ENCODE assay signal across 8 cellular contexts in the genomic region with DNA sequence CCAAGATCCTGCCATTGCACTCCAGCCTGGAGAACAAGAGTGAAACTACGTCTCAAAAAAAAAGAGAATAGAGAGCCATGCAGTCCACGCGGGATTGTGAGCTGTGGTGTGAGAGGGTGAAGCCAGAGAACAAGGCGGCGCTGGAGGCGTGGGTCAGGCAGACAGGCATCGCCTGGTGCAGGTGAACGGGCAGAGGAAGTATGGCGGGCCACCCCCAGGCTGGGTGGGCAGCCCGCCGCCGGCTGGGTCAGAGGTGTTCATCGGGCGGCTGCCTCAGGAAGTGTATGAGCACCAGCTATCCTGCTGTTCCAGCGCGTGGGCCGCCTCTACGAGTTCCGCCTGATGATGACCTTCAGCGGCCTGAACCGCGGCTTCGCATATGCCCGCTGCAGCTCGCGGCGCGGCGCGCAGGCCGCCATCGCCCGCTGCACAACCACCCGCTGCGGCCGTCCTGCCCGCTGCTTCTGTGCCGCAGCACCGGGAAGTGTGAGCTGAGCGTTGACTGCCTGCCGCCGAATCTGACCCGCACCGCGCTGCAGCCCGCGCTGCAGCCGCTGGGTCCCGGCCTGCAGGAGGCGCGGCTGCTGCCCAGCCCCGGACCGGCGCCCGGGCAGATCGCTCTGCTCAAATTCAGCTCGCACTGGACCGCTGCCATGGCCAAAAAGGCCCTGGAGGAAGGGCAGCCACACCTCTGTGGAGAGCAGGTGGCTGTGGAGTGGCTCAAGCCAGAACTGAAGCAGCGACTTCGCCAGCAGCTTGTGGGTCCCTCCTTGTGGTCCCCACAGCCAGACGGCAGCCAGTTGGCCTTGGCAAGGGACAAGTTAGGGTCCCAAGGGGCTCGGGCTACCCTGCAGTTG.
DNase-seq lines count a peak whose midpoint lies in the region; ATAC-seq and TF ChIP-seq lines count a peak whose summit lies in the region.
"Not testable (repeated sequence)": the region's sequence is repeated elsewhere in the genome, so short reads cannot be mapped to it uniquely, and the experiment has no call there.

No MANE protein-coding gene starts in this region.

- peak overlapping the region; percentile 24 for H3K4me3 ChIP-seq in HL-60 (replicated peaks; ENCODE audit: insufficient read depth, low read length)
- H3K4me3 ChIP-seq in esophagus squamous epithelium, result peak overlapping the region; percentile 71 to 95 (median 87)
- peak overlapping the region; percentile 75 for H3K4me3 ChIP-seq in upper lobe of right lung

- TF ChIP-seq CTCF in HL-60 (IDR thresholded peaks at IDR 0.05; ENCODE audit: insufficient read depth, low read length), result not testable (repeated sequence)
- TF ChIP-seq CTCF in esophagus squamous epithelium (IDR thresholded peaks at IDR 0.05) (peak in 4 of 6 experiments; percentile 8 to 38 (median 22)), upper lobe of right lung (IDR thresholded peaks at IDR 0.05) (peak; percentile 40)

- 0 to 4% methylated on average over 7 to 9 of the region's 62 CpGs for WGBS in esophagus squamous epithelium, 2 donors

- H3K4me3 Mint-ChIP-seq in T-cell, result peak overlapping the region; percentile 94 to 98 (median 98)
- H3K4me3 Mint-ChIP-seq in activated naive CD8-positive, alpha-beta T cell treated with anti-CD3 and anti-CD28 coated beads for 36 hours, result peak overlapping the region; percentile 98

- not testable (repeated sequence) for H3K9me3 Mint-ChIP-seq in T-cell; activated naive CD8-positive, alpha-beta T cell treated with anti-CD3 and anti-CD28 coated beads for 36 hours

- CTCF ChIA-PET in T-cell (lab: Charles Lee), result not testable (repeated sequence)

- not testable (repeated sequence) for DNase-seq in HL-60 (ENCODE audit: low read depth in 1 of 2, low spot score in 1 of 2); esophagus squamous epithelium (lab: John Stamatoyannopoulos, UW)
- DNase-seq in T-cell (peak in 12 of 34 experiments; percentile 9 to 50 (median 30)), left colon (peak; percentile 45 to 64), posterior vena cava (ENCODE audit: low spot score) (peak; percentile 82), upper lobe of right lung (peak; percentile 86)
- peak; percentile 36 for DNase-seq in activated naive CD8-positive, alpha-beta T cell treated with anti-CD3 and anti-CD28 coated beads for 36 hours

- not testable (repeated sequence) for H3K27me3 ChIP-seq in HL-60 (ENCODE audit: insufficient read depth, poor library complexity, severe bottlenecking); esophagus squamous epithelium; upper lobe of right lung

- H3K4me1 ChIP-seq in ES-I3 (ENCODE audit: insufficient read depth, low read length), result not testable (repeated sequence)
- peaks cover 5 to 49% (median 14%) of the 10 kb centered on the region in 3 donors for H3K4me1 ChIP-seq in esophagus squamous epithelium
- peaks cover 12% of the 10 kb centered on the region for H3K4me1 ChIP-seq in upper lobe of right lung

- not testable (repeated sequence) for H3K9me3 ChIP-seq in ES-I3 (ENCODE audit: control insufficient read depth, insufficient read depth, low read length); esophagus squamous epithelium; upper lobe of right lung

- H3K9ac ChIP-seq in ES-I3 (ENCODE audit: low read depth, low read length), result peak overlapping the region; percentile 39; the same call in 1 of the 2 replicates

- not testable (repeated sequence) for H3K36me3 Mint-ChIP-seq in T-cell
- peaks cover 21% of the 10 kb centered on the region for H3K36me3 Mint-ChIP-seq in activated naive CD8-positive, alpha-beta T cell treated with anti-CD3 and anti-CD28 coated beads for 36 hours

- H3K4me1 Mint-ChIP-seq in T-cell, result peaks cover 33 to 40% (median 35%) of the 10 kb centered on the region in 3 donors
- peaks cover 23% of the 10 kb centered on the region for H3K4me1 Mint-ChIP-seq in activated naive CD8-positive, alpha-beta T cell treated with anti-CD3 and anti-CD28 coated beads for 36 hours

- ATAC-seq in T-cell (replicated peaks in 1 of 4) (peak in 3 of 4 experiments; percentile 5 to 9 (median 5)), left colon (peak; percentile 34), upper lobe of right lung (peak; percentile 86)

- H3K36me3 ChIP-seq in ES-I3 (ENCODE audit: insufficient read depth, low read length); upper lobe of right lung: not testable (repeated sequence)
- H3K36me3 ChIP-seq in esophagus squamous epithelium, result peaks cover 0 to 15% (median 0%) of the 10 kb centered on the region in 3 donors

- intact Hi-C loops in esophagus squamous epithelium (cut with DNase I); posterior vena cava (cut with DNase I); upper lobe of right lung (cut with DNase I): not testable (repeated sequence)
- intact Hi-C loops in left colon (cut with DNase I, micrococcal nuclease), result loop anchor here in 1 of 2 donors (5.0 kb wide), 1 partner anchor 676 kb away; no protein-coding TSS in a partner anchor

- H3K27me3 Mint-ChIP-seq in T-cell; activated naive CD8-positive, alpha-beta T cell treated with anti-CD3 and anti-CD28 coated beads for 36 hours: not testable (repeated sequence)

- H3K27ac Mint-ChIP-seq in T-cell, result peak overlapping the region; percentile 94 to 96
- H3K27ac Mint-ChIP-seq in activated naive CD8-positive, alpha-beta T cell treated with anti-CD3 and anti-CD28 coated beads for 36 hours, result peak overlapping the region; percentile 59

- not testable (repeated sequence) for H3K27ac ChIP-seq in HL-60 (replicated peaks)
- H3K27ac ChIP-seq in esophagus squamous epithelium, result peak overlapping the region; percentile 91 to 95 (median 94)
- H3K27ac ChIP-seq in upper lobe of right lung, result peak overlapping the region; percentile 89

- POLR2A ChIA-PET in T-cell (lab: Charles Lee), result interaction anchor here in 1 of 2 donors (0.6 kb wide), 1 partner anchor 675 kb away, joined by 15 read pairs; no protein-coding TSS in a partner anchor

- TF ChIP-seq POLR2A in esophagus squamous epithelium (IDR thresholded peaks at IDR 0.05), result not testable (repeated sequence)

Comparison
In these comparisons a context has a peak if more than half of its experiments do, and no peak if none do; other contexts are left out.
1. H3K4me3 ChIP-seq: peak in every context shown above with its lines; median percentile 87 in esophagus squamous epithelium; 75 in upper lobe of right lung; 24 in HL-60.
2. ATAC-seq: peak in every context shown above with its lines; median percentile 86 in upper lobe of right lung; 34 in left colon; 5 in T-cell.